ENCODE assay signal across 8 cellular contexts in the genomic region with DNA sequence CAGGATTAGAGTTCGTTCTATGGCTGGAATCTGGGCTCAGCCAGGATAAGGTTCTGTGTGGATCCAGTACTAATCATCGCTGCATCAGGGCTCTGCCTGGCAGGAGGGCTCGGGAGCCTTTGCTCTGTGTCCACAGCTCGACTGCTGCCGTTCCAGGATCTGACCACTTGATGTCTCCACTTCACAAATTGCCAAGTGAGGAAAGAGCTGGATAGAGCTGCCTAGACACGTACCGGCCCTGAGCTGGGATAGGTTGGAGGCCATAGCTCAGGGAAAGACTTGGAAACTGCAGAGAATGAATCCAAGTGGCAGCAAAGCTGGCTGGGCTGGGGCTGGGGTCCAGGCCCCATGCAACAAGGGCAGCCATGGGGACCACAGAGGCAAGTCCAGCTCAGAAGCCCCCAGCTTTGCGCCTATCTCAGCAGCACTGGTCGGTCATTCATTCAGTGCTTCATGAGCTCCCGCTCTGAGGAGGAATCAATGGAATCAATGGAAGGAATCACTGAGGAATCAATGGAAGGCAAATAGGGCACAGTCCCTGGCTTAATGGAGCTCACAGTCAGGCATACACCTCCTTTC.
DNase-seq lines count a peak whose midpoint lies in the region; ATAC-seq and TF ChIP-seq lines count a peak whose summit lies in the region.

No MANE protein-coding gene starts in this region.

- TF ChIP-seq CTCF in AG09319 (IDR thresholded peaks at IDR 0.05; ENCODE audit: low read depth, low read length), result peak; percentile 97

- ATAC-seq in GM18873 (IDR thresholded peaks at IDR 0.05; ENCODE audit: low FRiP score, unreplicated experiment) (peak; percentile 54), HG03196 (IDR thresholded peaks at IDR 0.05; ENCODE audit: unreplicated experiment) (peak; percentile 63)

- no peak overlapping the region for H3K27ac ChIP-seq in caudate nucleus (ENCODE audit: low read depth, low read length)

- DNase-seq in AG09319 (ENCODE audit: extremely low read depth, low read depth) (peak; percentile 59), NCI-H446 treated with DMSO at 0.1 percent for 48 hours (lab: John Stamatoyannopoulos, UW) (peak; percentile 57), caudate nucleus (lab: John Stamatoyannopoulos, UW) (peak in 53 of 61 donors; percentile 6 to 84 (median 49)), kidney tubule cell (ENCODE audit: low spot score) (peak; percentile 85)
- DNase-seq in activated CD4-positive, CD25-positive, alpha-beta regulatory T cell (lab: John Stamatoyannopoulos, UW), result peak; percentile 19 to 46 (median 34)
- DNase-seq in stimulated activated CD4-positive, alpha-beta T cell treated with anti-CD3 and anti-CD28 coated beads, Interleukin-2, amount 100 ng/mL, for 24 hours, result peak; percentile 70 to 75

Comparison
In these comparisons a context has a peak if more than half of its experiments do, and no peak if none do; other contexts are left out.
1. DNase-seq: peak in every context shown above with its lines; median percentile 85 in kidney tubule cell; 72 in stimulated activated CD4-positive, alpha-beta T cell treated with anti-CD3 and anti-CD28 coated beads, Interleukin-2, amount 100 ng/mL, for 24 hours; 59 in AG09319; 57 in NCI-H446 treated with DMSO at 0.1 percent for 48 hours; 49 in caudate nucleus; 34 in activated CD4-positive, CD25-positive, alpha-beta regulatory T cell.